24 cellular contexts compared by ENCODE assay signal in genomic region chr5:78794693-78795215, GRCh38.
"Had no signal": no experiment of that assay in that cellular context is flagged by ENCODE, and none has a peak within 500 bp of the region (broad histone marks: within the 10 kb centered on the region; RNA-seq: fewer than 3 reads in every experiment).

No MANE protein-coding gene starts in this region.

- H3K9me3 Mint-ChIP-seq: activated CD4-positive, alpha-beta memory T cell treated with anti-CD3 and anti-CD28 coated beads, Interleukin-2, amount 10 ng/mL, durations not matched to agents 7 days and 5 days; activated CD4-positive, alpha-beta T cell treated with anti-CD3 and anti-CD28 coated beads, Interleukin-2, amount 10 ng/mL, durations not matched to agents 24 days and 14 days; activated naive CD4-positive, alpha-beta T cell treated with anti-CD3 and anti-CD28 coated beads for 36 hours; activated T-cell treated with anti-CD3 and anti-CD28 coated beads, Interleukin-2, amount 50 U/mL, for 72 hours; natural killer cell; stimulated activated naive CD8-positive, alpha-beta T cell treated with anti-CD3 and anti-CD28 coated beads, Interleukin-15, amount 100 ng/mL, for 72 hours; T-helper 2 cell treated with Interferon-gamma antibody and Interleukin-4, amounts not matched to agents 5 μg/mL and 100 μg/mL, for 36 hours had no signal

- H3K4me3 Mint-ChIP-seq: activated CD4-positive, alpha-beta memory T cell treated with anti-CD3 and anti-CD28 coated beads, Interleukin-2, amount 10 ng/mL, durations not matched to agents 7 days and 5 days; activated CD4-positive, alpha-beta T cell treated with anti-CD3 and anti-CD28 coated beads, Interleukin-2, amount 10 ng/mL, durations not matched to agents 24 days and 14 days; activated naive CD4-positive, alpha-beta T cell treated with anti-CD3 and anti-CD28 coated beads for 36 hours; activated T-cell treated with anti-CD3 and anti-CD28 coated beads, Interleukin-2, amount 50 U/mL, for 72 hours; natural killer cell; stimulated activated naive CD8-positive, alpha-beta T cell treated with anti-CD3 and anti-CD28 coated beads, Interleukin-15, amount 100 ng/mL, for 72 hours; T-helper 2 cell treated with Interferon-gamma antibody and Interleukin-4, amounts not matched to agents 5 μg/mL and 100 μg/mL, for 36 hours had no signal

- DNase-seq: activated CD4-positive, alpha-beta memory T cell treated with anti-CD3 and anti-CD28 coated beads, Interleukin-2, amount 10 ng/mL, durations not matched to agents 7 days and 5 days; activated CD4-positive, alpha-beta T cell treated with anti-CD3 and anti-CD28 coated beads, Interleukin-2, amount 10 ng/mL, durations not matched to agents 24 days and 14 days; activated effector memory CD4-positive, alpha-beta T cell treated with Interleukin-2 at 50 U/mL for 16 hours; activated naive CD4-positive, alpha-beta T cell treated with anti-CD3 and anti-CD28 coated beads for 36 hours; activated T-cell treated with anti-CD3 and anti-CD28 coated beads, Interleukin-2, amount 50 U/mL, for 72 hours; amygdala; cerebellar nuclear complex; cortex of kidney; erythroblast; foreskin fibroblast; heart right ventricle; lower lobe of right lung; midbrain; natural killer cell; right cardiac atrium; stimulated activated CD4-positive, alpha-beta T cell treated with anti-CD3 and anti-CD28 coated beads, Interleukin-12 subunit alpha, Interleukin-12 subunit beta, amount 100 ng/mL, for 4 hours; stimulated activated CD4-positive, alpha-beta T cell treated with anti-CD3 and anti-CD28 coated beads, Interleukin-4, amount 100 ng/mL, for 4 hours; stimulated activated naive CD8-positive, alpha-beta T cell treated with anti-CD3 and anti-CD28 coated beads, Interleukin-15, amount 100 ng/mL, for 72 hours; tibial artery had no signal

- H3K36me3 Mint-ChIP-seq: natural killer cell had no signal

- ATAC-seq: activated T-cell treated with anti-CD3 and anti-CD28 coated beads, Interleukin-2, amount 50 U/mL, for 72 hours; heart right ventricle; lower lobe of right lung; natural killer cell had no signal

- H3K36me3 ChIP-seq: heart right ventricle, lower lobe of right lung, neutrophil, tibial artery, vagina had no signal

- H3K27ac Mint-ChIP-seq: activated CD4-positive, alpha-beta memory T cell treated with anti-CD3 and anti-CD28 coated beads, Interleukin-2, amount 10 ng/mL, durations not matched to agents 7 days and 5 days; activated CD4-positive, alpha-beta T cell treated with anti-CD3 and anti-CD28 coated beads, Interleukin-2, amount 10 ng/mL, durations not matched to agents 24 days and 14 days; activated naive CD4-positive, alpha-beta T cell treated with anti-CD3 and anti-CD28 coated beads for 36 hours; activated T-cell treated with anti-CD3 and anti-CD28 coated beads, Interleukin-2, amount 50 U/mL, for 72 hours; natural killer cell; T-helper 2 cell treated with Interferon-gamma antibody and Interleukin-4, amounts not matched to agents 5 μg/mL and 100 μg/mL, for 36 hours had no signal

- H3K27ac ChIP-seq: heart right ventricle, lower lobe of right lung, neutrophil, parathyroid adenoma, tibial artery, vagina, VCaP had no signal

- H3K9me3 ChIP-seq: heart right ventricle, lower lobe of right lung, neutrophil, tibial artery, vagina had no signal

- H3K4me3 ChIP-seq: heart right ventricle, lower lobe of right lung, tibial artery, vagina had no signal

- H3K4me1 Mint-ChIP-seq: stimulated activated naive CD8-positive, alpha-beta T cell treated with anti-CD3 and anti-CD28 coated beads, Interleukin-15, amount 100 ng/mL, for 72 hours had no signal

- H3K27me3 Mint-ChIP-seq: activated CD4-positive, alpha-beta memory T cell treated with anti-CD3 and anti-CD28 coated beads, Interleukin-2, amount 10 ng/mL, durations not matched to agents 7 days and 5 days; activated CD4-positive, alpha-beta T cell treated with anti-CD3 and anti-CD28 coated beads, Interleukin-2, amount 10 ng/mL, durations not matched to agents 24 days and 14 days; stimulated activated naive CD8-positive, alpha-beta T cell treated with anti-CD3 and anti-CD28 coated beads, Interleukin-15, amount 100 ng/mL, for 72 hours had no signal

- H3K4me1 ChIP-seq: lower lobe of right lung, parathyroid adenoma, vagina had no signal
